In genomic region chr22:22297159-22297789, GRCh38 we compare ENCODE assay signal across 9 cellular contexts. TPM values are rescaled to one million over a fixed set of nuclear protein-coding genes. Genes with fewer than 3 reads are reported as not detected.
DNase-seq lines count a peak whose midpoint lies in the region; ATAC-seq and TF ChIP-seq lines count a peak whose summit lies in the region.
"Not testable (repeated sequence)": the region's sequence is repeated elsewhere in the genome, so short reads cannot be mapped to it uniquely, and the experiment has no call there.
"Had no signal": no experiment of that assay in that cellular context is flagged by ENCODE, and none has a peak within 500 bp of the region (broad histone marks: within the 10 kb centered on the region; RNA-seq: fewer than 3 reads in every experiment).

No MANE protein-coding gene starts in this region.

- H3K9ac ChIP-seq in DND-41 (ENCODE audit: low read depth, low read length) (peak overlapping the region; percentile 71), adipocyte (ENCODE audit: low read length) (peak overlapping the region; percentile 84)
- H3K9ac ChIP-seq in KMS-11: not testable (repeated sequence)

- not testable (repeated sequence) for TF ChIP-seq POLR2A in tibial nerve (IDR thresholded peaks at IDR 0.05)

- H3K4me2 ChIP-seq in DND-41 (ENCODE audit: insufficient read depth, low read length): peak overlapping the region; percentile 73
- H3K4me2 ChIP-seq in KMS-11: peak overlapping the region; percentile 88
- H3K4me2 ChIP-seq in osteoblast (ENCODE audit: insufficient read depth, low read length): peak overlapping the region; percentile 70

- H3K4me1 ChIP-seq in DND-41 (ENCODE audit: insufficient read depth, low read length): peaks cover 16% of the 10 kb centered on the region
- H3K4me1 ChIP-seq in KMS-11 (ENCODE audit: low read depth, poor library complexity, severe bottlenecking); adipocyte (ENCODE audit: control insufficient read depth, insufficient read depth, low read length); osteoblast (ENCODE audit: insufficient read depth, low read length); tibial nerve: not testable (repeated sequence)

- TF ChIP-seq CTCF in DND-41 (IDR thresholded peaks at IDR 0.05; ENCODE audit: borderline replicate concordance, extremely low read depth, low read length, poor library complexity, severe bottlenecking); KMS-11 (conservative IDR thresholded peaks at IDR 0.05; ENCODE audit: low read depth, low read length); epithelial cell of proximal tubule (conservative IDR thresholded peaks at IDR 0.05; ENCODE audit: low read depth, low read length); osteoblast (IDR thresholded peaks at IDR 0.05; ENCODE audit: extremely low read depth, low read depth, low read length); tibial nerve (IDR thresholded peaks at IDR 0.05): not testable (repeated sequence)

- H3K79me2 ChIP-seq in DND-41 (ENCODE audit: insufficient read depth, low read length) (peaks cover 56% of the 10 kb centered on the region), KMS-11 (ENCODE audit: insufficient read depth, low read depth) (peaks cover 35% of the 10 kb centered on the region; the same call in 1 of the 2 replicates), osteoblast (ENCODE audit: insufficient read depth, low read length) (peaks cover 37% of the 10 kb centered on the region)

- H2AFZ ChIP-seq in DND-41 (ENCODE audit: low read depth, low read length) (peak overlapping the region; percentile 79), KMS-11 (ENCODE audit: low read depth) (peak overlapping the region; percentile 42; the same call in 1 of the 2 replicates), osteoblast (ENCODE audit: low read length) (peak overlapping the region; percentile 72)

- not testable (repeated sequence) for H3K27me3 ChIP-seq in DND-41 (ENCODE audit: insufficient read depth, low read length, poor library complexity); KMS-11 (ENCODE audit: insufficient read depth, low read depth); adipocyte (replicated peaks; ENCODE audit: control insufficient read depth, insufficient read depth, low read length); osteoblast (ENCODE audit: insufficient read depth, low read length); tibial nerve

- H3K4me3 ChIP-seq in DND-41 (ENCODE audit: low read depth in 1 of 2, low read length in 2 of 2) (peak overlapping the region; percentile 73 to 93; a peak in 3 of 4 replicates), adipocyte (ENCODE audit: low read length) (peak overlapping the region; percentile 86), epithelial cell of proximal tubule (ENCODE audit: low read depth, low read length) (peak overlapping the region; percentile 67), osteoblast (ENCODE audit: insufficient read depth, low read length) (peak overlapping the region; percentile 82), tibial nerve (peak overlapping the region; percentile 45 to 79 (median 66))
- not testable (repeated sequence) for H3K4me3 ChIP-seq in KMS-11 (IDR thresholded peaks at IDR 0.05; ENCODE audit: insufficient read depth, low read depth, low read length)

- not testable (repeated sequence) for TF ChIP-seq EP300 in tibial nerve (IDR thresholded peaks at IDR 0.05)

- WGBS in tibial nerve, 2 donors: 0% methylated on average over 4 to 8 of the region's 28 CpGs

- H3K36me3 ChIP-seq in DND-41 (ENCODE audit: insufficient read depth, low read length): peaks cover 20% of the 10 kb centered on the region
- H3K36me3 ChIP-seq in KMS-11 (ENCODE audit: insufficient read depth); adipocyte (ENCODE audit: control insufficient read depth, insufficient read depth, low read length, severe bottlenecking); osteoblast (ENCODE audit: insufficient read depth, low read length): not testable (repeated sequence)
- peaks cover 0 to 26% (median 0%) of the 10 kb centered on the region in 3 donors for H3K36me3 ChIP-seq in tibial nerve

- peaks cover 19% of the 10 kb centered on the region for H4K20me1 ChIP-seq in DND-41 (ENCODE audit: insufficient read depth, low read length)
- not testable (repeated sequence) for H4K20me1 ChIP-seq in KMS-11 (ENCODE audit: insufficient read depth); osteoblast (ENCODE audit: insufficient read depth, low read length)

- ATAC-seq in DND-41 (ENCODE audit: insufficient read depth, low read depth): peak; percentile 6; the same call in 1 of the 3 replicates

- DNase-seq in DND-41 (peak; percentile 46), SW480 (ENCODE audit: low spot score) (peak; percentile 7), adipocyte (ENCODE audit: low read depth) (peak; percentile 43), kidney tubule cell (ENCODE audit: low spot score) (peak; percentile 14)
- DNase-seq in epithelial cell of proximal tubule (ENCODE audit: low read depth); osteoblast (ENCODE audit: insufficient read length, low spot score, missing footprints); tibial nerve (ENCODE audit: low spot score in 2 of 2): not testable (repeated sequence)

- H3K27ac ChIP-seq in DND-41 (ENCODE audit: low read length): peak overlapping the region; percentile 68
- H3K27ac ChIP-seq in KMS-11; osteoblast (ENCODE audit: low read depth, low read length): not testable (repeated sequence)
- H3K27ac ChIP-seq in tibial nerve: peak overlapping the region; percentile 33 to 88 (median 78)

- not testable (repeated sequence) for H3K9me3 ChIP-seq in DND-41 (ENCODE audit: insufficient read depth, low read length, severe bottlenecking); adipocyte (ENCODE audit: control insufficient read depth, low read length); osteoblast (ENCODE audit: low read depth, low read length); tibial nerve

RNA-seq across cellular contexts. Expression of gene VPREB1, which starts 52.7 kb away (rescaled TPM):
- not detected in 2 replicates for total RNA-seq in epithelial cell of proximal tubule
- not detected in 2 replicates for total RNA-seq in osteoblast
- not detected for total RNA-seq in tibial nerve
- total RNA-seq: Right ventricle myocardium inferior had no signal
